In the genomic region with DNA sequence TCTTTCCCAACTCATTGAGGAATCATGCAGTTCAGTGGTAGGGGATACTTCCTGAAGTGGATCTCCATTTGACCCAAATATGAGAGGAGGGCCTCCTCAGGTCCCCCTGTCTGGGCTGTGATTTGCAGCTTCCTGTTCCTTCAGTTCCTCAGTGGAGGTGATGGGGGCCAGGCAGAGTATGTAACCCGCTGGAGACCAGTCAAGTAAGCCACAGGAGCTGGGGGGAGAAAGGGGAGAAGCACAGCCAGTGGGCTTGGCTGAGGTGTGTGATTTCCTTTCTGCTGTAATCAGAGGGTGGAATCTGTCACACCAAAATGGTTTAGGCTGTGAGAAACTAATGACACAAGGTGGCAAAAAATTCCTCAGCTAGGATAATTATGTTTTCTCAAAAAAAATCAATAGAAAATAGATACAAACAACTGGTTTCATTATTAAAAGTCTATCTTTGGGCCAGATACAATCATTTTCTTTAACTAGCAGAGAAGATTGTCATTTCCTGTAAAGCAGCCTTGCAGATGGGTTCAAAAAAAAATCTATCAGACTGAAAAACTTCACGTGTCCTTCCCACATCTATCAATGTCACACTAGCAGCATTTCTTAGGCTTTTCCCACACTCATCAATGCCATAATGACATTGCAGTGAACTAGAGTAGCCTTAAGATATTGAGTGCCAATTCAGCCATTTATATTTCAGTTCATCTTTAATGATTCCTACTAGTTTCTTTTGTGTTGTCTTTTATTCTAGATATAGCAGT, we compare ENCODE assay signal across 27 cellular contexts.
DNase-seq lines count a peak whose midpoint lies in the region; ATAC-seq and TF ChIP-seq lines count a peak whose summit lies in the region.
"Had no signal": no experiment of that assay in that cellular context is flagged by ENCODE, and none has a peak within 500 bp of the region (broad histone marks: within the 10 kb centered on the region; RNA-seq: fewer than 3 reads in every experiment).

No MANE protein-coding gene starts in this region.

- no peak for TF ChIP-seq CTCF in WTC11 (IDR thresholded peaks at IDR 0.05)

- no peak overlapping the region for H3K23ac ChIP-seq in mesenchymal stem cell (ENCODE audit: low read length in 2 of 2)

- H3K27me3 ChIP-seq in mesenchymal stem cell (ENCODE audit: control insufficient read depth in 1 of 2, insufficient read depth in 1 of 2, low read length in 2 of 2): no peaks in the 10 kb centered on the region
- H3K27me3 ChIP-seq: heart left ventricle, sigmoid colon had no signal

- intact Hi-C loops in activated CD4-positive, alpha-beta T cell treated with anti-CD3 and anti-CD28 coated beads for 36 hours (cut with DNase I, micrococcal nuclease): no loop called here

- H3K18ac ChIP-seq in mesenchymal stem cell (ENCODE audit: low read depth in 1 of 2, low read length in 2 of 2): peak overlapping the region in 1 of 2 experiments; percentile 48

- no peak overlapping the region for H3K14ac ChIP-seq in mesenchymal stem cell (ENCODE audit: low read length in 2 of 2)

- no peak overlapping the region for H2BK12ac ChIP-seq in mesenchymal stem cell (ENCODE audit: low read length in 2 of 2)

- no peak overlapping the region for H3K27ac ChIP-seq in mesenchymal stem cell (ENCODE audit: low read length, poor library complexity, severe bottlenecking)
- H3K27ac ChIP-seq: 22Rv1, heart left ventricle, sigmoid colon, VCaP had no signal

- no peaks in the 10 kb centered on the region for H3K27me3 Mint-ChIP-seq in activated CD4-positive, alpha-beta T cell treated with anti-CD3 and anti-CD28 coated beads for 36 hours
- H3K27me3 Mint-ChIP-seq in WTC11 (ENCODE audit: low read depth): no peaks in the 10 kb centered on the region
- H3K27me3 Mint-ChIP-seq: CD8-positive, alpha-beta memory T cell had no signal

- no peaks in the 10 kb centered on the region for H3K4me1 ChIP-seq in mesenchymal stem cell (ENCODE audit: control insufficient read depth, insufficient read depth, low read depth, low read length)
- H3K4me1 ChIP-seq: heart left ventricle, sigmoid colon had no signal

- POLR2A ChIA-PET in activated CD4-positive, alpha-beta T cell treated with anti-CD3 and anti-CD28 coated beads for 36 hours (lab: Charles Lee): no interaction called here
- POLR2A ChIA-PET in WTC11 (lab: Charles Lee): no interaction called here

- H2BK5ac ChIP-seq in mesenchymal stem cell (ENCODE audit: low read depth, low read length, poor library complexity, severe bottlenecking): no peak overlapping the region

- H2AK5ac ChIP-seq in mesenchymal stem cell (ENCODE audit: low read length, severe bottlenecking): no peak overlapping the region

- peaks cover 7% of the 10 kb centered on the region for H3K9me3 ChIP-seq in mesenchymal stem cell (ENCODE audit: control insufficient read depth, low read length)
- H3K9me3 ChIP-seq: sigmoid colon, SK-N-SH had no signal

- H3K4me3 ChIP-seq in mesenchymal stem cell (ENCODE audit: insufficient read depth in 1 of 2, low read depth in 1 of 2, low read length in 2 of 2): no peak overlapping the region
- H3K4me3 ChIP-seq: heart left ventricle, K562, sigmoid colon had no signal

- peaks cover 11% of the 10 kb centered on the region for H3K4me1 Mint-ChIP-seq in activated CD4-positive, alpha-beta T cell treated with anti-CD3 and anti-CD28 coated beads for 36 hours
- peaks cover 10% of the 10 kb centered on the region for H3K4me1 Mint-ChIP-seq in WTC11

- H3K27ac Mint-ChIP-seq in activated CD4-positive, alpha-beta T cell treated with anti-CD3 and anti-CD28 coated beads for 36 hours: peak overlapping the region; percentile 32
- H3K27ac Mint-ChIP-seq in WTC11: no peak overlapping the region
- H3K27ac Mint-ChIP-seq: HFFc6 had no signal

- peak overlapping the region; percentile 40 for H4K8ac ChIP-seq in mesenchymal stem cell (ENCODE audit: low read length)

- no peaks in the 10 kb centered on the region for H3K36me3 Mint-ChIP-seq in activated CD4-positive, alpha-beta T cell treated with anti-CD3 and anti-CD28 coated beads for 36 hours (ENCODE audit: low read depth)
- H3K36me3 Mint-ChIP-seq in WTC11: no peaks in the 10 kb centered on the region
- H3K36me3 Mint-ChIP-seq: CD8-positive, alpha-beta memory T cell had no signal

- no peak overlapping the region for H3K9ac ChIP-seq in mesenchymal stem cell (ENCODE audit: low read length)
- H3K9ac ChIP-seq: SK-N-SH had no signal

- H2BK120ac ChIP-seq in mesenchymal stem cell (ENCODE audit: low read depth, low read length): no peak overlapping the region

- CTCF ChIA-PET in activated CD4-positive, alpha-beta T cell treated with anti-CD3 and anti-CD28 coated beads for 36 hours (lab: Charles Lee): no interaction called here
- CTCF ChIA-PET in WTC11 (lab: Charles Lee): no interaction called here

- DNase-seq in activated CD4-positive, alpha-beta T cell treated with anti-CD3 and anti-CD28 coated beads for 36 hours: no peak
- DNase-seq in activated CD4-positive, alpha-beta T cell treated with anti-CD3 and anti-CD28 coated beads, Interleukin-2, amount 50 U/mL, for 1 hour: no peak
- DNase-seq in WTC11 (ENCODE audit: low spot score) (no peak), mesenchymal stem cell (peak; percentile 6), NCI-H2196 (lab: John Stamatoyannopoulos, UW; ENCODE audit: unreplicated experiment) (no peak)
- peak; percentile 8 for DNase-seq in stimulated activated naive CD8-positive, alpha-beta T cell treated with anti-CD3 and anti-CD28 coated beads, Interleukin-15, Interleukin-2, amounts not matched to agents 100 U/mL and 50 U/mL, for 24 hours
- no peak for DNase-seq in stimulated activated CD4-positive, alpha-beta T cell treated with anti-CD3 and anti-CD28 coated beads, Interleukin-12 subunit alpha, Interleukin-12 subunit beta, amount 100 ng/mL, for 4 hours
- DNase-seq: activated effector memory CD4-positive, alpha-beta T cell treated with anti-CD3 and anti-CD28 coated beads, Interleukin-2, amount 50 U/mL, for 16 hours; DMS153; effector CD8-positive, alpha-beta T cell; foreskin fibroblast; heart left ventricle; HFFc6; NCI-H146; NCI-H2227 treated with DMSO at 0.1 percent for 48 hours; NCI-H774; posterior cingulate gyrus; sigmoid colon; SK-N-SH; stimulated activated CD4-positive, alpha-beta T cell treated with anti-CD3 and anti-CD28 coated beads, Interleukin-15, amount 100 ng/mL, for 24 hours; trophoblast cell had no signal

- no peaks in the 10 kb centered on the region for H3K9me3 Mint-ChIP-seq in activated CD4-positive, alpha-beta T cell treated with anti-CD3 and anti-CD28 coated beads for 36 hours (ENCODE audit: low read depth)
- H3K9me3 Mint-ChIP-seq in WTC11: no peaks in the 10 kb centered on the region
- H3K9me3 Mint-ChIP-seq: HFFc6 had no signal

- H3K4me2 ChIP-seq in mesenchymal stem cell (ENCODE audit: low read length, poor library complexity, severe bottlenecking): no peak overlapping the region
- H3K4me2 ChIP-seq: SK-N-SH had no signal

- H3K36me3 ChIP-seq in mesenchymal stem cell (ENCODE audit: control insufficient read depth in 1 of 2, insufficient read depth in 2 of 2, low read depth in 1 of 2, low read length in 2 of 2): no peaks in the 10 kb centered on the region
- H3K36me3 ChIP-seq: heart left ventricle, sigmoid colon had no signal

- no peak overlapping the region for H2AFZ ChIP-seq in mesenchymal stem cell (ENCODE audit: low read depth, low read length)

- H2BK15ac ChIP-seq in mesenchymal stem cell (ENCODE audit: low read depth, poor library complexity, severe bottlenecking): peak overlapping the region; percentile 54

- no peak for ATAC-seq in activated CD4-positive, alpha-beta T cell treated with anti-CD3 and anti-CD28 coated beads for 36 hours
- ATAC-seq in WTC11: peak; percentile 20; the same call in 1 of the 2 replicates
- no peak for ATAC-seq in stimulated activated naive CD8-positive, alpha-beta T cell treated with anti-CD3 and anti-CD28 coated beads, Interleukin-15, Interleukin-2, amounts not matched to agents 100 U/mL and 50 U/mL, for 24 hours
- ATAC-seq in HG03196 (IDR thresholded peaks at IDR 0.05; ENCODE audit: unreplicated experiment): no peak
- ATAC-seq: heart left ventricle, K562 had no signal

- H3K4ac ChIP-seq in mesenchymal stem cell (ENCODE audit: low read depth in 1 of 2, low read length in 2 of 2): no peak overlapping the region

- H3K4me3 Mint-ChIP-seq in activated CD4-positive, alpha-beta T cell treated with anti-CD3 and anti-CD28 coated beads for 36 hours: no peak overlapping the region
- H3K4me3 Mint-ChIP-seq in WTC11: no peak overlapping the region
- H3K4me3 Mint-ChIP-seq: HFFc6, neural crest cell had no signal

- H3K79me1 ChIP-seq in mesenchymal stem cell (replicated peaks; ENCODE audit: low read length, poor library complexity, severe bottlenecking): no peaks in the 10 kb centered on the region

- peak overlapping the region; percentile 10 for H4K91ac ChIP-seq in mesenchymal stem cell (ENCODE audit: low read length)

- 74% methylated on average over 2 of the region's 2 CpGs for WGBS in mesenchymal stem cell

TF ChIP-seq in WTC11, 78 proteins besides CTCF, POLR2A, EP300 and RAD21:
- no peak for TF ChIP-seq E2F1 (CRISPR knock-in tag; IDR thresholded peaks at IDR 0.05)
- TF ChIP-seq ETV6 (CRISPR knock-in tag; IDR thresholded peaks at IDR 0.05): no peak
- TF ChIP-seq ZNF219 (CRISPR knock-in tag; IDR thresholded peaks at IDR 0.05; ENCODE audit: borderline replicate concordance): no peak
- TF ChIP-seq ZNF423 (CRISPR knock-in tag; IDR thresholded peaks at IDR 0.05): no peak

Comparison
In these comparisons a context has a peak if more than half of its experiments do, and no peak if none do; other contexts are left out.
1. DNase-seq: peak in mesenchymal stem cell (single experiment) and stimulated activated naive CD8-positive, alpha-beta T cell treated with anti-CD3 and anti-CD28 coated beads, Interleukin-15, Interleukin-2, amounts not matched to agents 100 U/mL and 50 U/mL, for 24 hours (single experiment); none in activated CD4-positive, alpha-beta T cell treated with anti-CD3 and anti-CD28 coated beads for 36 hours (single experiment), activated CD4-positive, alpha-beta T cell treated with anti-CD3 and anti-CD28 coated beads, Interleukin-2, amount 50 U/mL, for 1 hour (single experiment), WTC11 (single experiment), NCI-H2196 (single experiment) and stimulated activated CD4-positive, alpha-beta T cell treated with anti-CD3 and anti-CD28 coated beads, Interleukin-12 subunit alpha, Interleukin-12 subunit beta, amount 100 ng/mL, for 4 hours (single experiment).